Comparison of ENCODE assay signal across 1 cellular context in the genomic region with DNA sequence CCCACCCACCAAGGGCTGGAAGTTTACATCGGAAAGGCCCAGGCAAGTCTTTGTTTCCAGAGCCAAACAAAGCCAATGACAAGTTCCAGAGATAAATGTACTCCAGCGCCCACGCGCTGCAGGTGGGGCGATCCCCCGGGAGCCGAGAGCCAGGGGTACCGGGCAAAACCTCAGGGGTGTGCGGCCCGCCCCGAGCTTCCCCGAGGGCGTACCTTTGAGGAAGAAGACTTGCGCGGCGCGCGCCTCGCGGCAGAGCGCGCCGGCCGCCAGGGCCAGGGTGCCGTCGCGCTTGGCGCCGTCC.
TF ChIP-seq lines count a peak whose summit lies in the region.

No MANE protein-coding gene starts in this region.

TF ChIP-seq in HepG2, 621 proteins besides CTCF, POLR2A, EP300 and RAD21 (continued from another document):
- TF ChIP-seq, protein P1, sequence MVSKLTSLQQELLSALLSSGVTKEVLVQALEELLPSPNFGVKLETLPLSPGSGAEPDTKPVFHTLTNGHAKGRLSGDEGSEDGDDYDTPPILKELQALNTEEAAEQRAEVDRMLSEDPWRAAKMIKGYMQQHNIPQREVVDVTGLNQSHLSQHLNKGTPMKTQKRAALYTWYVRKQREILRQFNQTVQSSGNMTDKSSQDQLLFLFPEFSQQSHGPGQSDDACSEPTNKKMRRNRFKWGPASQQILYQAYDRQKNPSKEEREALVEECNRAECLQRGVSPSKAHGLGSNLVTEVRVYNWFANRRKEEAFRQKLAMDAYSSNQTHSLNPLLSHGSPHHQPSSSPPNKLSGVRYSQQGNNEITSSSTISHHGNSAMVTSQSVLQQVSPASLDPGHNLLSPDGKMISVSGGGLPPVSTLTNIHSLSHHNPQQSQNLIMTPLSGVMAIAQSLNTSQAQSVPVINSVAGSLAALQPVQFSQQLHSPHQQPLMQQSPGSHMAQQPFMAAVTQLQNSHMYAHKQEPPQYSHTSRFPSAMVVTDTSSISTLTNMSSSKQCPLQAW (CRISPR knock-in tag; IDR thresholded peaks at IDR 0.05), result 0 out of 2 replicates have a peak, but pooled peaks have one; percentile 1
